1 cellular context compared by ENCODE assay signal in the genomic region with DNA sequence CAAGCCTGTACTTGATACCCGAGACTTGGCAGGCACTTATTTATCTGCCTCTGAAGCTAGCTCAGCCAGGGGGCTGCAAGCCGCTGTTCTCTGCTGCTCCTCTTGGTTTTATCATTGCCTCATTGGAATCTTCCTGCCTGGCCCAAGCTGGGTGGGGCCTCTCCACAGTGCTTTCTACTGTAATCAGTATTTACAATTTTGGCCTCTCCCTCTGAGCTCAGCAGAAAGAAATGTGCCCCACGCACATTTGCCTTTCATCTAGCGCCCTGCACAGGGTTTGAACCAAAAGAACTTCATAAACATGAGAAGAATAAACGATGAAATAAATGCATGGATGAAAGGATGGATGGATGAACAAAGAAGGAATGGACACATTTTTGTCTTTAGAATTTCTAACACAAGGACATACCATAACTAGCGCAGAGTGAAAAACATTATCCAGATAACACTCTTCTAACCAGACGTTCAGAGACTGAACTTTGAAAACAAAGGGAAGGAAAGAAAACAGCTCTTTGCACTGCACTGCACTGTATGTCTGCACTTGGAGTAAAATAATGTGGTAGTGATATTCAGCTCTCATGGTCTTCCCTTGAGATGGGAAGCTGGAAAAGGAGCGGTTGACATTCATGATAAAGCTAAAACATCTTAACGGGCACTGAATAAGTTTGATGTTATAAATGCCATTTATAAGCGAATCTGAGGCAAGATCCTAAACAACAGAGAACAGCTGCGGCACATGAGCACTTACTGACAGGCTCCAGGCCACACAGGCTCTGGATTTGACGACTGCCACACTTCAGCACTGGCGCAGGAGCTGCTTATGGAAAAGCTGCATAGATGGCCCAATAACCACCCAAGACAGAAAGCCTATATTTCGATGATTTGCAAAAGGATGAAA.
A peak's percentile ranks its signal among the peaks of the same experiment; 100 is the strongest.
TF ChIP-seq lines count a peak whose summit lies in the region.

No MANE protein-coding gene starts in this region.

TF ChIP-seq in K562, 482 proteins besides CTCF, POLR2A, EP300 and RAD21 (continued from another document and continues in another):
- TF ChIP-seq MAFK (IDR thresholded peaks at IDR 0.05; ENCODE audit: low read length) (0 out of 2 replicates have a peak, but pooled peaks have one; percentile 42), ZC3H11A (IDR thresholded peaks at IDR 0.05; ENCODE audit: low read depth, low read length) (no peak), ARNT (IDR thresholded peaks at IDR 0.05) (peak in 1 of 2 experiments; percentile 58; a peak in 1 of 4 replicates), BCL6 (CRISPR knock-in tag; IDR thresholded peaks at IDR 0.05) (no peak), SNIP1 (IDR thresholded peaks at IDR 0.05; ENCODE audit: low read depth) (no peak), NKRF (IDR thresholded peaks at IDR 0.05; ENCODE audit: borderline replicate concordance) (no peak), BCOR (IDR thresholded peaks at IDR 0.05) (no peak), POLR2B (IDR thresholded peaks at IDR 0.05; ENCODE audit: low read depth, partially characterized antibody) (no peak), CCNT2 (IDR thresholded peaks at IDR 0.05; ENCODE audit: borderline replicate concordance, extremely low read depth, insufficient read length, low read depth, low read length) (no peak), ZEB2 (IDR thresholded peaks at IDR 0.05) (no peak), ILF3 (IDR thresholded peaks at IDR 0.05; ENCODE audit: borderline replicate concordance) (no peak), HES1 (IDR thresholded peaks at IDR 0.05; ENCODE audit: low read depth) (no peak), HCFC1 (IDR thresholded peaks at IDR 0.05; ENCODE audit: low read depth, low read length) (no peak), MITF (IDR thresholded peaks at IDR 0.05) (no peak), RBM34 (IDR thresholded peaks at IDR 0.05; ENCODE audit: borderline replicate concordance, insufficient read depth, low read length) (no peak), PCBP1 (IDR thresholded peaks at IDR 0.05; ENCODE audit: low read depth, low read length, poor library complexity, severe bottlenecking) (no peak), ZBTB1 (CRISPR knock-in tag; IDR thresholded peaks at IDR 0.05; ENCODE audit: borderline replicate concordance, low read depth) (no peak), JUN (IDR thresholded peaks at IDR 0.05; ENCODE audit: borderline replicate concordance, low read depth, low read length) (peak; percentile 73), JUN (CRISPR knock-in tag; IDR thresholded peaks at IDR 0.05; ENCODE audit: borderline replicate concordance) (no peak), ZC3H4 (CRISPR knock-in tag; IDR thresholded peaks at IDR 0.05; ENCODE audit: borderline replicate concordance) (no peak), SMARCC2 (IDR thresholded peaks at IDR 0.05; ENCODE audit: low read depth) (peak; percentile 49; the same call in 1 of the 2 replicates), CSDE1 (IDR thresholded peaks at IDR 0.05) (no peak), IRF2 (CRISPR knock-in tag; IDR thresholded peaks at IDR 0.05) (no peak), CBFB (CRISPR knock-in tag; IDR thresholded peaks at IDR 0.05) (no peak), ZNF197 (CRISPR knock-in tag; IDR thresholded peaks at IDR 0.05; ENCODE audit: low read depth) (no peak), PPARD (CRISPR knock-in tag; IDR thresholded peaks at IDR 0.05) (no peak), CEBPG (CRISPR knock-in tag; IDR thresholded peaks at IDR 0.05) (no peak), CEBPG (tag; conservative IDR thresholded peaks at IDR 0.05 in 1 of 2, IDR thresholded peaks at IDR 0.05 in 1 of 2) (no peak), NEUROD1 (IDR thresholded peaks at IDR 0.05; ENCODE audit: borderline replicate concordance, low read depth, low read length, partially characterized antibody) (no peak), RCOR1 (IDR thresholded peaks at IDR 0.05; ENCODE audit: borderline replicate concordance in 1 of 2, low read depth in 2 of 2, low read length in 2 of 2) (peak in 1 of 2 experiments; percentile 66; a peak in 1 of 4 replicates), PBX2 (CRISPR knock-in tag; IDR thresholded peaks at IDR 0.05; ENCODE audit: low read depth) (no peak), PBX2 (tag; conservative IDR thresholded peaks at IDR 0.05; ENCODE audit: low read depth) (no peak), MIER1 (IDR thresholded peaks at IDR 0.05; ENCODE audit: low read depth) (no peak), JUND (IDR thresholded peaks at IDR 0.05; ENCODE audit: borderline replicate concordance, low read depth, low read length) (peak; percentile 92), JUND (tag; IDR thresholded peaks at IDR 0.05; ENCODE audit: borderline replicate concordance, low read depth, low read length) (peak; percentile 93; the same call in 2 of the 3 replicates)
- TF ChIP-seq, protein P1, sequence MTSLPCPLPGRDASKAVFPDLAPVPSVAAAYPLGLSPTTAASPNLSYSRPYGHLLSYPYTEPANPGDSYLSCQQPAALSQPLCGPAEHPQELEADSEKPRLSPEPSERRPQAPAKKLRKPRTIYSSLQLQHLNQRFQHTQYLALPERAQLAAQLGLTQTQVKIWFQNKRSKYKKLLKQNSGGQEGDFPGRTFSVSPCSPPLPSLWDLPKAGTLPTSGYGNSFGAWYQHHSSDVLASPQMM (CRISPR knock-in tag; IDR thresholded peaks at IDR 0.05), result no peak
- TF ChIP-seq, protein P2, sequence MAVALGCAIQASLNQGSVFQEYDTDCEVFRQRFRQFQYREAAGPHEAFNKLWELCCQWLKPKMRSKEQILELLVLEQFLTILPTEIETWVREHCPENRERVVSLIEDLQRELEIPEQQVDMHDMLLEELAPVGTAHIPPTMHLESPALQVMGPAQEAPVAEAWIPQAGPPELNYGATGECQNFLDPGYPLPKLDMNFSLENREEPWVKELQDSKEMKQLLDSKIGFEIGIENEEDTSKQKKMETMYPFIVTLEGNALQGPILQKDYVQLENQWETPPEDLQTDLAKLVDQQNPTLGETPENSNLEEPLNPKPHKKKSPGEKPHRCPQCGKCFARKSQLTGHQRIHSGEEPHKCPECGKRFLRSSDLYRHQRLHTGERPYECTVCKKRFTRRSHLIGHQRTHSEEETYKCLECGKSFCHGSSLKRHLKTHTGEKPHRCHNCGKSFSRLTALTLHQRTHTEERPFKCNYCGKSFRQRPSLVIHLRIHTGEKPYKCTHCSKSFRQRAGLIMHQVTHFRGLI (CRISPR knock-in tag; IDR thresholded peaks at IDR 0.05), result no peak
- TF ChIP-seq, protein P3, sequence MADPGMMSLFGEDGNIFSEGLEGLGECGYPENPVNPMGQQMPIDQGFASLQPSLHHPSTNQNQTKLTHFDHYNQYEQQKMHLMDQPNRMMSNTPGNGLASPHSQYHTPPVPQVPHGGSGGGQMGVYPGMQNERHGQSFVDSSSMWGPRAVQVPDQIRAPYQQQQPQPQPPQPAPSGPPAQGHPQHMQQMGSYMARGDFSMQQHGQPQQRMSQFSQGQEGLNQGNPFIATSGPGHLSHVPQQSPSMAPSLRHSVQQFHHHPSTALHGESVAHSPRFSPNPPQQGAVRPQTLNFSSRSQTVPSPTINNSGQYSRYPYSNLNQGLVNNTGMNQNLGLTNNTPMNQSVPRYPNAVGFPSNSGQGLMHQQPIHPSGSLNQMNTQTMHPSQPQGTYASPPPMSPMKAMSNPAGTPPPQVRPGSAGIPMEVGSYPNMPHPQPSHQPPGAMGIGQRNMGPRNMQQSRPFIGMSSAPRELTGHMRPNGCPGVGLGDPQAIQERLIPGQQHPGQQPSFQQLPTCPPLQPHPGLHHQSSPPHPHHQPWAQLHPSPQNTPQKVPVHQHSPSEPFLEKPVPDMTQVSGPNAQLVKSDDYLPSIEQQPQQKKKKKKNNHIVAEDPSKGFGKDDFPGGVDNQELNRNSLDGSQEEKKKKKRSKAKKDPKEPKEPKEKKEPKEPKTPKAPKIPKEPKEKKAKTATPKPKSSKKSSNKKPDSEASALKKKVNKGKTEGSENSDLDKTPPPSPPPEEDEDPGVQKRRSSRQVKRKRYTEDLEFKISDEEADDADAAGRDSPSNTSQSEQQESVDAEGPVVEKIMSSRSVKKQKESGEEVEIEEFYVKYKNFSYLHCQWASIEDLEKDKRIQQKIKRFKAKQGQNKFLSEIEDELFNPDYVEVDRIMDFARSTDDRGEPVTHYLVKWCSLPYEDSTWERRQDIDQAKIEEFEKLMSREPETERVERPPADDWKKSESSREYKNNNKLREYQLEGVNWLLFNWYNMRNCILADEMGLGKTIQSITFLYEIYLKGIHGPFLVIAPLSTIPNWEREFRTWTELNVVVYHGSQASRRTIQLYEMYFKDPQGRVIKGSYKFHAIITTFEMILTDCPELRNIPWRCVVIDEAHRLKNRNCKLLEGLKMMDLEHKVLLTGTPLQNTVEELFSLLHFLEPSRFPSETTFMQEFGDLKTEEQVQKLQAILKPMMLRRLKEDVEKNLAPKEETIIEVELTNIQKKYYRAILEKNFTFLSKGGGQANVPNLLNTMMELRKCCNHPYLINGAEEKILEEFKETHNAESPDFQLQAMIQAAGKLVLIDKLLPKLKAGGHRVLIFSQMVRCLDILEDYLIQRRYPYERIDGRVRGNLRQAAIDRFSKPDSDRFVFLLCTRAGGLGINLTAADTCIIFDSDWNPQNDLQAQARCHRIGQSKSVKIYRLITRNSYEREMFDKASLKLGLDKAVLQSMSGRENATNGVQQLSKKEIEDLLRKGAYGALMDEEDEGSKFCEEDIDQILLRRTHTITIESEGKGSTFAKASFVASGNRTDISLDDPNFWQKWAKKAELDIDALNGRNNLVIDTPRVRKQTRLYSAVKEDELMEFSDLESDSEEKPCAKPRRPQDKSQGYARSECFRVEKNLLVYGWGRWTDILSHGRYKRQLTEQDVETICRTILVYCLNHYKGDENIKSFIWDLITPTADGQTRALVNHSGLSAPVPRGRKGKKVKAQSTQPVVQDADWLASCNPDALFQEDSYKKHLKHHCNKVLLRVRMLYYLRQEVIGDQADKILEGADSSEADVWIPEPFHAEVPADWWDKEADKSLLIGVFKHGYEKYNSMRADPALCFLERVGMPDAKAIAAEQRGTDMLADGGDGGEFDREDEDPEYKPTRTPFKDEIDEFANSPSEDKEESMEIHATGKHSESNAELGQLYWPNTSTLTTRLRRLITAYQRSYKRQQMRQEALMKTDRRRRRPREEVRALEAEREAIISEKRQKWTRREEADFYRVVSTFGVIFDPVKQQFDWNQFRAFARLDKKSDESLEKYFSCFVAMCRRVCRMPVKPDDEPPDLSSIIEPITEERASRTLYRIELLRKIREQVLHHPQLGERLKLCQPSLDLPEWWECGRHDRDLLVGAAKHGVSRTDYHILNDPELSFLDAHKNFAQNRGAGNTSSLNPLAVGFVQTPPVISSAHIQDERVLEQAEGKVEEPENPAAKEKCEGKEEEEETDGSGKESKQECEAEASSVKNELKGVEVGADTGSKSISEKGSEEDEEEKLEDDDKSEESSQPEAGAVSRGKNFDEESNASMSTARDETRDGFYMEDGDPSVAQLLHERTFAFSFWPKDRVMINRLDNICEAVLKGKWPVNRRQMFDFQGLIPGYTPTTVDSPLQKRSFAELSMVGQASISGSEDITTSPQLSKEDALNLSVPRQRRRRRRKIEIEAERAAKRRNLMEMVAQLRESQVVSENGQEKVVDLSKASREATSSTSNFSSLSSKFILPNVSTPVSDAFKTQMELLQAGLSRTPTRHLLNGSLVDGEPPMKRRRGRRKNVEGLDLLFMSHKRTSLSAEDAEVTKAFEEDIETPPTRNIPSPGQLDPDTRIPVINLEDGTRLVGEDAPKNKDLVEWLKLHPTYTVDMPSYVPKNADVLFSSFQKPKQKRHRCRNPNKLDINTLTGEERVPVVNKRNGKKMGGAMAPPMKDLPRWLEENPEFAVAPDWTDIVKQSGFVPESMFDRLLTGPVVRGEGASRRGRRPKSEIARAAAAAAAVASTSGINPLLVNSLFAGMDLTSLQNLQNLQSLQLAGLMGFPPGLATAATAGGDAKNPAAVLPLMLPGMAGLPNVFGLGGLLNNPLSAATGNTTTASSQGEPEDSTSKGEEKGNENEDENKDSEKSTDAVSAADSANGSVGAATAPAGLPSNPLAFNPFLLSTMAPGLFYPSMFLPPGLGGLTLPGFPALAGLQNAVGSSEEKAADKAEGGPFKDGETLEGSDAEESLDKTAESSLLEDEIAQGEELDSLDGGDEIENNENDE (IDR thresholded peaks at IDR 0.05; ENCODE audit: low read depth, low read length), result no peak
